25 cellular contexts compared by ENCODE assay signal in the genomic region with DNA sequence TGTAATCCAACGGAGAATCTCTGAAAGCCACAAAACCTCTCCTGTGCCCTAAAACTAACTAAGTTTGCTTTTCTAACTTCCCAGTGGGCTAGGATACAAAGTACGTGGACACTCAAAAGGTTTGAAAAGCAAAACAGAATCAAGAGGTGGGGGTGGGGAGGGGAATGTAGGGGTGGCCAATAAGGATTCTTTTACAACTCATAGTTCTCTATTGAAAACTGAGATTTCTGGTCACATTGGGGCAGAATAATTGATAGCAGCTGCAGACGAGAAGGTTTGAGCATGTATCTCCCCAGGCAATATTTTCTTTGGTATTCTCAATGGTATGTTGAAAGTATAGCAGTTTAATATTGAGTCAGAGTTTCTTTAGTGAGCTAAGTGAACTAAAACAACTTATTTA.
DNase-seq lines count a peak whose midpoint lies in the region; ATAC-seq and TF ChIP-seq lines count a peak whose summit lies in the region.
"Had no signal": no experiment of that assay in that cellular context is flagged by ENCODE, and none has a peak within 500 bp of the region (broad histone marks: within the 10 kb centered on the region; RNA-seq: fewer than 3 reads in every experiment).

No MANE protein-coding gene starts in this region.

- H3K4me1 ChIP-seq in GM23248 (ENCODE audit: insufficient read depth), result peaks cover 60% of the 10 kb centered on the region

- ATAC-seq in stimulated activated naive B cell treated with anti-CD40 and anti-IgM and Interleukin-4, amounts not matched to agents 10 μg/mL and 1 μg/mL and 100 μg/mL, for 72 hours (replicated peaks), result no peak
- ATAC-seq: activated T-cell treated with anti-CD3 and anti-CD28 coated beads, Interleukin-2, amount 50 U/mL, for 4 hours; GM12878; naive thymus-derived CD4-positive, alpha-beta T cell; stimulated activated effector memory CD8-positive, alpha-beta T cell treated with anti-CD3 and anti-CD28 coated beads, Interleukin-12 subunit alpha, Interleukin-12 subunit beta, amount 100 ng/mL, for 72 hours had no signal

- no peak overlapping the region for H3K4me3 ChIP-seq in GM23248
- H3K4me3 ChIP-seq in astrocyte of the spinal cord (ENCODE audit: low read depth, low read length), result no peak overlapping the region
- H3K4me3 ChIP-seq in foreskin fibroblast (ENCODE audit: low read depth in 1 of 2, low read length in 2 of 2), result no peak overlapping the region
- H3K4me3 ChIP-seq: esophagus squamous epithelium, GM12878, suprapubic skin had no signal

- H3K9me2 ChIP-seq in GM23248 (ENCODE audit: insufficient read depth), result no peaks in the 10 kb centered on the region

- no peak overlapping the region for H3K9ac ChIP-seq in GM23248
- H3K9ac ChIP-seq: KMS-11 had no signal

- 78 to 88% methylated on average over 3 of the region's 3 CpGs for WGBS in GM23248 (ENCODE audit: low coverage in 1 of 2, low lambda C conversion rate in 2 of 2, missing lambda C conversion rate in 2 of 2), 2 experiments

- H3K36me3 Mint-ChIP-seq in activated T-cell treated with anti-CD3 and anti-CD28 coated beads, Interleukin-2, amount 50 U/mL, for 24 hours (ENCODE audit: low read depth), result no peaks in the 10 kb centered on the region
- no peaks in the 10 kb centered on the region for H3K36me3 Mint-ChIP-seq in stimulated activated naive B cell treated with anti-CD40 and anti-IgM and Interleukin-4, amounts not matched to agents 10 μg/mL and 1 μg/mL and 100 μg/mL, for 72 hours
- H3K36me3 Mint-ChIP-seq: CD8-positive, alpha-beta memory T cell; memory B cell; naive thymus-derived CD4-positive, alpha-beta T cell; stimulated activated effector memory CD8-positive, alpha-beta T cell treated with anti-CD3 and anti-CD28 coated beads, Interleukin-12 subunit alpha, Interleukin-12 subunit beta, amount 100 ng/mL, for 72 hours had no signal

- no peaks in the 10 kb centered on the region for H3K4me1 Mint-ChIP-seq in activated T-cell treated with anti-CD3 and anti-CD28 coated beads, Interleukin-2, amount 50 U/mL, for 24 hours (ENCODE audit: low read depth)
- no peaks in the 10 kb centered on the region for H3K4me1 Mint-ChIP-seq in stimulated activated naive B cell treated with anti-CD40 and anti-IgM and Interleukin-4, amounts not matched to agents 10 μg/mL and 1 μg/mL and 100 μg/mL, for 72 hours
- H3K4me1 Mint-ChIP-seq: CD8-positive, alpha-beta memory T cell; memory B cell; naive thymus-derived CD4-positive, alpha-beta T cell; stimulated activated effector memory CD8-positive, alpha-beta T cell treated with anti-CD3 and anti-CD28 coated beads, Interleukin-12 subunit alpha, Interleukin-12 subunit beta, amount 100 ng/mL, for 72 hours had no signal

- no peaks in the 10 kb centered on the region for H3K79me2 ChIP-seq in GM23248 (ENCODE audit: insufficient read depth)

- no peaks in the 10 kb centered on the region for H3K36me3 ChIP-seq in GM23248 (ENCODE audit: low read depth)
- H3K36me3 ChIP-seq: esophagus squamous epithelium, suprapubic skin had no signal

- H3K9me3 Mint-ChIP-seq in activated T-cell treated with anti-CD3 and anti-CD28 coated beads, Interleukin-2, amount 50 U/mL, for 24 hours, result no peaks in the 10 kb centered on the region
- H3K9me3 Mint-ChIP-seq in stimulated activated naive B cell treated with anti-CD40 and anti-IgM and Interleukin-4, amounts not matched to agents 10 μg/mL and 1 μg/mL and 100 μg/mL, for 72 hours, result no peaks in the 10 kb centered on the region
- H3K9me3 Mint-ChIP-seq: activated naive CD4-positive, alpha-beta T cell treated with anti-CD3 and anti-CD28 coated beads for 36 hours; activated T-cell treated with anti-CD3 and anti-CD28 coated beads, Interleukin-2, amount 50 U/mL, for 4 hours; CD8-positive, alpha-beta memory T cell; memory B cell; stimulated activated effector memory CD8-positive, alpha-beta T cell treated with anti-CD3 and anti-CD28 coated beads, Interleukin-12 subunit alpha, Interleukin-12 subunit beta, amount 100 ng/mL, for 72 hours had no signal

- H2AFZ ChIP-seq in GM23248, result no peak overlapping the region

- H4K20me1 ChIP-seq in GM23248 (ENCODE audit: insufficient read depth), result no peaks in the 10 kb centered on the region

- H3K27me3 Mint-ChIP-seq in activated T-cell treated with anti-CD3 and anti-CD28 coated beads, Interleukin-2, amount 50 U/mL, for 24 hours, result no peaks in the 10 kb centered on the region
- no peaks in the 10 kb centered on the region for H3K27me3 Mint-ChIP-seq in stimulated activated naive B cell treated with anti-CD40 and anti-IgM and Interleukin-4, amounts not matched to agents 10 μg/mL and 1 μg/mL and 100 μg/mL, for 72 hours
- H3K27me3 Mint-ChIP-seq: CD8-positive, alpha-beta memory T cell; memory B cell had no signal

- DNase-seq in GM23248 (peak; percentile 52), astrocyte of the spinal cord (ENCODE audit: low read depth, low spot score) (peak; percentile 84), foreskin fibroblast (peak; percentile 65 to 88), renal cortical epithelial cell (ENCODE audit: low read depth) (peak; percentile 28), NCI-H2227 treated with DMSO at 0.1 percent for 48 hours (lab: John Stamatoyannopoulos, UW) (no peak), NCI-H1092 (lab: John Stamatoyannopoulos, UW) (no peak)
- DNase-seq in activated T-cell treated with anti-CD3 and anti-CD28 coated beads, Interleukin-2, amount 50 U/mL, for 24 hours, result no peak
- no peak for DNase-seq in stimulated activated naive B cell treated with anti-CD40 and anti-IgM and Interleukin-4, amounts not matched to agents 10 μg/mL and 1 μg/mL and 100 μg/mL, for 72 hours
- DNase-seq: activated CD4-positive, alpha-beta T cell treated with anti-CD3 and anti-CD28 coated beads for 1 hour; activated naive CD4-positive, alpha-beta T cell treated with anti-CD3 and anti-CD28 coated beads for 36 hours; activated T-cell treated with anti-CD3 and anti-CD28 coated beads, Interleukin-2, amount 50 U/mL, for 4 hours; CD8-positive, alpha-beta memory T cell; effector memory CD4-positive, alpha-beta T cell; esophagus squamous epithelium; naive thymus-derived CD4-positive, alpha-beta T cell; NCI-H187; NCI-H748 treated with DMSO at 0.1 percent for 48 hours; OCI-M1; SHP77; stimulated activated CD4-positive, alpha-beta T cell treated with anti-CD3 and anti-CD28 coated beads, Interleukin-2, amount 100 ng/mL, for 24 hours had no signal

- no peaks in the 10 kb centered on the region for H3K9me3 ChIP-seq in GM23248 (ENCODE audit: low read depth)
- H3K9me3 ChIP-seq: esophagus squamous epithelium, suprapubic skin had no signal

- TF ChIP-seq CTCF in astrocyte of the spinal cord (IDR thresholded peaks at IDR 0.05; ENCODE audit: low read depth, low read length), result no peak
- no peak for TF ChIP-seq CTCF in foreskin fibroblast (IDR thresholded peaks at IDR 0.05; ENCODE audit: low read depth, low read length)

- peak overlapping the region; percentile 26 for H3K4me2 ChIP-seq in GM23248 (ENCODE audit: unreplicated experiment)
- H3K4me2 ChIP-seq: KMS-11 had no signal

- H3K27me3 ChIP-seq in GM23248 (replicated peaks; ENCODE audit: insufficient read depth), result no peaks in the 10 kb centered on the region
- H3K27me3 ChIP-seq: esophagus squamous epithelium, suprapubic skin had no signal

- no peak overlapping the region for H3K4me3 Mint-ChIP-seq in activated T-cell treated with anti-CD3 and anti-CD28 coated beads, Interleukin-2, amount 50 U/mL, for 24 hours
- H3K4me3 Mint-ChIP-seq in stimulated activated naive B cell treated with anti-CD40 and anti-IgM and Interleukin-4, amounts not matched to agents 10 μg/mL and 1 μg/mL and 100 μg/mL, for 72 hours, result no peak overlapping the region
- H3K4me3 Mint-ChIP-seq: activated naive CD4-positive, alpha-beta T cell treated with anti-CD3 and anti-CD28 coated beads for 36 hours; activated T-cell treated with anti-CD3 and anti-CD28 coated beads, Interleukin-2, amount 50 U/mL, for 4 hours; CD8-positive, alpha-beta memory T cell; memory B cell; naive thymus-derived CD4-positive, alpha-beta T cell; stimulated activated effector memory CD8-positive, alpha-beta T cell treated with anti-CD3 and anti-CD28 coated beads, Interleukin-12 subunit alpha, Interleukin-12 subunit beta, amount 100 ng/mL, for 72 hours had no signal

- H3K27ac Mint-ChIP-seq in activated T-cell treated with anti-CD3 and anti-CD28 coated beads, Interleukin-2, amount 50 U/mL, for 24 hours, result no peak overlapping the region
- H3K27ac Mint-ChIP-seq in stimulated activated naive B cell treated with anti-CD40 and anti-IgM and Interleukin-4, amounts not matched to agents 10 μg/mL and 1 μg/mL and 100 μg/mL, for 72 hours, result no peak overlapping the region
- H3K27ac Mint-ChIP-seq: activated naive CD4-positive, alpha-beta T cell treated with anti-CD3 and anti-CD28 coated beads for 36 hours; CD8-positive, alpha-beta memory T cell; memory B cell; naive thymus-derived CD4-positive, alpha-beta T cell; stimulated activated effector memory CD8-positive, alpha-beta T cell treated with anti-CD3 and anti-CD28 coated beads, Interleukin-12 subunit alpha, Interleukin-12 subunit beta, amount 100 ng/mL, for 72 hours had no signal

- in situ Hi-C loops in GM23248 (cut with MboI) (loop anchor here (25.0 kb wide), 1 partner anchor 364 kb away; no protein-coding TSS in a partner anchor), astrocyte of the spinal cord (cut with HindIII; ENCODE audit: low sequenced_read_pairs) (no loop called here)

- H3F3A ChIP-seq in GM23248 (ENCODE audit: insufficient read depth), result peaks cover 42% of the 10 kb centered on the region

- peak overlapping the region; percentile 26; the same call in 1 of the 2 replicates for H3K27ac ChIP-seq in GM23248
- H3K27ac ChIP-seq: esophagus squamous epithelium, KMS-11, suprapubic skin had no signal

Comparison
In these comparisons a context has a peak if more than half of its experiments do, and no peak if none do; other contexts are left out.
1. DNase-seq: peak in GM23248 (single experiment), astrocyte of the spinal cord (single experiment), foreskin fibroblast (2 of 2) and renal cortical epithelial cell (single experiment); none in activated T-cell treated with anti-CD3 and anti-CD28 coated beads, Interleukin-2, amount 50 U/mL, for 24 hours (single experiment), stimulated activated naive B cell treated with anti-CD40 and anti-IgM and Interleukin-4, amounts not matched to agents 10 μg/mL and 1 μg/mL and 100 μg/mL, for 72 hours (single experiment), NCI-H2227 treated with DMSO at 0.1 percent for 48 hours (single experiment) and NCI-H1092 (single experiment).